ENCODE assay signal across 34 cellular contexts in the genomic region with DNA sequence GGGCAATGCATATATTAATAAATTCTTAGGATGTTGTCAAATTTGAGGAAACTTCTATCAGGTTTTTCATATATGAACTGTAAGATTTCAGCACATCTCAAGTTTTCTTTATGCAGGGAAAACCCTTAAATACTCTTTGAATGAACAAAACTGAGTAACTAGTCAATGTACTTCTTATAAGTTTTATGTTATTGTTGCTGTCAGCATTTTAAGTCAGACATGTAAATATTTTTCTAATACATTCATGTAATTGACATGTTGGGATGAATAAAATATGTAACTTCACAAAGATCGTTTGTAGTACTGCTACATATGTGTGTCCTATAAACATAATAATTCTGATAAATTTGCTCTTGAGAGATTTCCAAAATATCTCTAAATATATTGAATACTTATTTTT.
A peak's percentile ranks its signal among the peaks of the same experiment; 100 is the strongest.
DNase-seq lines count a peak whose midpoint lies in the region; ATAC-seq, FAIRE-seq and TF ChIP-seq lines count a peak whose summit lies in the region.
"Had no signal": no experiment of that assay in that cellular context is flagged by ENCODE, and none has a peak within 500 bp of the region (broad histone marks: within the 10 kb centered on the region; RNA-seq: fewer than 3 reads in every experiment).

No MANE protein-coding gene starts in this region.

- BruUV-seq in HepG2 (replicated peaks; lab: Mats Ljungman, UMichigan) (no TSS peak), HCT116 (replicated peaks; lab: Mats Ljungman, UMichigan) (no TSS peak)

- H3K27me3 ChIP-seq in HepG2 (ENCODE audit: control insufficient read depth in 1 of 2, insufficient read depth in 2 of 2, low read length in 2 of 2) (no peaks in the 10 kb centered on the region), right lobe of liver (no peaks in the 10 kb centered on the region), HCT116 (ENCODE audit: insufficient read depth, low read length) (no peaks in the 10 kb centered on the region), RWPE2 (ENCODE audit: insufficient read depth, poor library complexity, severe bottlenecking) (no peaks in the 10 kb centered on the region), dorsolateral prefrontal cortex (peaks cover 0 to 3% (median 0%) of the 10 kb centered on the region in 45 donors)
- H3K27me3 ChIP-seq: BE2C; BLaER1; BLaER1 treated with 17β-estradiol and CSF1 and Interleukin-3, amounts not matched to agents 10 nM and 100 nM had no signal

- FAIRE-seq in HepG2 (lab: Jason Lieb, UNC) = no peak
- no peak for FAIRE-seq in A549 (lab: Jason Lieb, UNC)
- FAIRE-seq: A204.1, D721Med had no signal

- H3K4me3 Mint-ChIP-seq in T-helper 2 cell treated with Interferon-gamma antibody and Interleukin-4, amounts not matched to agents 5 μg/mL and 100 μg/mL, for 36 hours = no peak overlapping the region
- H3K4me3 Mint-ChIP-seq: B cell; CD14-positive monocyte; CD4-positive, alpha-beta memory T cell; CD4-positive, alpha-beta T cell; CD8-positive, alpha-beta memory T cell; CD8-positive, alpha-beta T cell had no signal

- in situ Hi-C loops in HepG2 (cut with HindIII; ENCODE audit: extremely low pct_ligation_motif_present, low pct_unique_long_range_greater_than_20kb) = no loop called here

- no peaks in the 10 kb centered on the region for H3K36me3 Mint-ChIP-seq in T-helper 2 cell treated with Interferon-gamma antibody and Interleukin-4, amounts not matched to agents 5 μg/mL and 100 μg/mL, for 36 hours (ENCODE audit: low read depth)
- H3K36me3 Mint-ChIP-seq: CD14-positive monocyte; CD4-positive, alpha-beta memory T cell; CD4-positive, CD25-positive, alpha-beta regulatory T cell; CD8-positive, alpha-beta memory T cell; CD8-positive, alpha-beta T cell had no signal

- H3K4me3 ChIP-seq in HepG2 (replicated peaks in 1 of 3; ENCODE audit: insufficient read depth in 1 of 3, low read depth in 2 of 3, low read length in 3 of 3) (no peak overlapping the region), right lobe of liver (no peak overlapping the region), A549 (no peak overlapping the region), HCT116 (replicated peaks in 1 of 2; ENCODE audit: low read depth in 1 of 2, low read length in 2 of 2) (no peak overlapping the region), RWPE2 (ENCODE audit: severe bottlenecking) (no peak overlapping the region), dorsolateral prefrontal cortex (no peak overlapping the region)
- H3K4me3 ChIP-seq: BLaER1; BLaER1 treated with 17β-estradiol and CSF1 and Interleukin-3, amounts not matched to agents 10 nM and 100 nM had no signal

- CTCF ChIA-PET in HepG2 (lab: Yijun Ruan, JAX; ENCODE audit: low intra/inter-chr PET ratio, low total read pairs) = no interaction called here
- CTCF ChIA-PET in A549 (lab: Yijun Ruan, JAX) = no interaction called here
- CTCF ChIA-PET in HCT116 (lab: Charles Lee) = no interaction called here

- no peaks in the 10 kb centered on the region for H3K9me3 Mint-ChIP-seq in T-helper 2 cell treated with Interferon-gamma antibody and Interleukin-4, amounts not matched to agents 5 μg/mL and 100 μg/mL, for 36 hours
- H3K9me3 Mint-ChIP-seq: CD4-positive, alpha-beta T cell; CD8-positive, alpha-beta T cell had no signal

- H3K27ac Mint-ChIP-seq in T-helper 2 cell treated with Interferon-gamma antibody and Interleukin-4, amounts not matched to agents 5 μg/mL and 100 μg/mL, for 36 hours = no peak overlapping the region
- H3K27ac Mint-ChIP-seq: B cell; CD14-positive monocyte; CD4-positive, alpha-beta memory T cell; CD4-positive, alpha-beta T cell; CD4-positive, CD25-positive, alpha-beta regulatory T cell; CD8-positive, alpha-beta memory T cell; CD8-positive, alpha-beta T cell had no signal

- H3K79me2 ChIP-seq in HepG2 (ENCODE audit: insufficient read depth, low read length) (peaks cover 2% of the 10 kb centered on the region), HCT116 (ENCODE audit: insufficient read depth, low read length) (peaks cover 11% of the 10 kb centered on the region)

- 95% methylated on average over 1 of the region's 1 CpG for WGBS in HepG2 (ENCODE audit: low lambda C conversion rate)
- WGBS in right lobe of liver (ENCODE audit: insufficient coverage, low coverage, low lambda C conversion rate, missing lambda C conversion rate) = 83% methylated on average over 1 of the region's 1 CpG
- WGBS in A549 (ENCODE audit: missing lambda C conversion rate) = 65% methylated on average over 1 of the region's 1 CpG

- RAD21 ChIA-PET in HCT116 (lab: Charles Lee; ENCODE audit: low non-redundant PET in 1 of 2, low total read pairs in 2 of 2, uncharacterized antibody in 2 of 2, unreplicated experiment in 2 of 2) = no interaction called here

- TF ChIP-seq CTCF in HepG2 (CRISPR knock-in tag; IDR thresholded peaks at IDR 0.05) = no peak
- TF ChIP-seq CTCF in right lobe of liver (IDR thresholded peaks at IDR 0.05) = no peak
- TF ChIP-seq CTCF in A549 (IDR thresholded peaks at IDR 0.05) = no peak
- TF ChIP-seq CTCF in HCT116 (IDR thresholded peaks at IDR 0.05 in 2 of 3, conservative IDR thresholded peaks at IDR 0.05 in 1 of 3; ENCODE audit: borderline replicate concordance in 1 of 3, insufficient read depth in 1 of 3, low read depth in 2 of 3, low read length in 2 of 3) = no peak
- no peak for TF ChIP-seq CTCF in RWPE2 (IDR thresholded peaks at IDR 0.05; ENCODE audit: poor library complexity, severe bottlenecking)
- no peak for TF ChIP-seq CTCF in dorsolateral prefrontal cortex (IDR thresholded peaks at IDR 0.05 in 54 of 56, conservative IDR thresholded peaks at IDR 0.05 in 2 of 56; ENCODE audit: low read depth in 1 of 56, partially characterized antibody in 56 of 56)

- no peaks in the 10 kb centered on the region for H3K9me2 ChIP-seq in HCT116 (ENCODE audit: insufficient read depth)

- intact Hi-C loops in HepG2 (cut with micrococcal nuclease; ENCODE audit: unreplicated experiment) (loop anchor here (10.0 kb wide), 1 partner anchor 312 kb away; no protein-coding TSS in a partner anchor), right lobe of liver (cut with DNase I) (no loop called here), HCT116 (cut with micrococcal nuclease) (no loop called here), dorsolateral prefrontal cortex (cut with DNase I) (no loop called here)

- no peak for TF ChIP-seq POLR2A in HepG2 (IDR thresholded peaks at IDR 0.05; ENCODE audit: insufficient read depth in 1 of 2, low read depth in 2 of 2, low read length in 2 of 2)
- no peak for TF ChIP-seq POLR2A in right lobe of liver (IDR thresholded peaks at IDR 0.05)
- TF ChIP-seq POLR2A in A549 (IDR thresholded peaks at IDR 0.05; ENCODE audit: low read length) = no peak
- TF ChIP-seq POLR2A in HCT116 (IDR thresholded peaks at IDR 0.05; ENCODE audit: borderline replicate concordance, extremely low read depth, insufficient read depth, insufficient read length) = no peak

- H3K4me1 ChIP-seq in HepG2 (ENCODE audit: insufficient read depth, low read length) (peaks cover 79% of the 10 kb centered on the region), right lobe of liver (no peaks in the 10 kb centered on the region), A549 (peaks cover 77% of the 10 kb centered on the region), HCT116 (ENCODE audit: control insufficient read depth in 1 of 2, insufficient read depth in 2 of 2, low read length in 2 of 2) (peaks cover 80 to 90% of the 10 kb centered on the region in 2 experiments), RWPE2 (ENCODE audit: insufficient read depth, poor library complexity, severe bottlenecking) (peaks cover 46% of the 10 kb centered on the region)
- H3K4me1 ChIP-seq: BE2C; BLaER1; BLaER1 treated with 17β-estradiol and CSF1 and Interleukin-3, amounts not matched to agents 10 nM and 100 nM had no signal

- H3K4me1 Mint-ChIP-seq in T-helper 2 cell treated with Interferon-gamma antibody and Interleukin-4, amounts not matched to agents 5 μg/mL and 100 μg/mL, for 36 hours (ENCODE audit: low read depth) = no peaks in the 10 kb centered on the region
- H3K4me1 Mint-ChIP-seq: B cell; CD14-positive monocyte; CD4-positive, alpha-beta memory T cell; CD4-positive, CD25-positive, alpha-beta regulatory T cell; CD8-positive, alpha-beta memory T cell had no signal

- TF ChIP-seq EP300 in HepG2 (IDR thresholded peaks at IDR 0.05; ENCODE audit: low read depth in 2 of 2, low read length in 2 of 2) (no peak), HepG2 (CRISPR knock-in tag; IDR thresholded peaks at IDR 0.05; ENCODE audit: borderline replicate concordance) (no peak), A549 (IDR thresholded peaks at IDR 0.05) (no peak)

- POLR2A ChIA-PET in HepG2 (lab: Yijun Ruan, JAX) = no interaction called here
- POLR2A ChIA-PET in A549 (lab: Yijun Ruan, JAX) = no interaction called here
- POLR2A ChIA-PET in HCT116 (lab: Charles Lee) = no interaction called here

- H3K4me2 ChIP-seq in HepG2 (ENCODE audit: low read depth, low read length) (no peak overlapping the region), A549 (no peak overlapping the region), HCT116 (ENCODE audit: low read length) (peak overlapping the region; percentile 47; the same call in 1 of the 2 replicates)
- H3K4me2 ChIP-seq: BLaER1; BLaER1 treated with 17β-estradiol and CSF1 and Interleukin-3, amounts not matched to agents 10 nM and 100 nM had no signal

- H3K9ac ChIP-seq in HepG2 (ENCODE audit: insufficient read depth, low read depth, low read length) (no peak overlapping the region), HCT116 (ENCODE audit: low read length) (peak overlapping the region; percentile 23; the same call in 1 of the 2 replicates)
- H3K9ac ChIP-seq: BLaER1; BLaER1 treated with 17β-estradiol and CSF1 and Interleukin-3, amounts not matched to agents 10 nM and 100 nM had no signal

- H3K27ac ChIP-seq in HepG2 (ENCODE audit: extremely low read length, insufficient read depth, low read length) = no peak overlapping the region
- no peak overlapping the region for H3K27ac ChIP-seq in right lobe of liver
- H3K27ac ChIP-seq in A549 = no peak overlapping the region; a peak in 1 of 6 replicates
- peak overlapping the region; percentile 88; the same call in 1 of the 2 replicates for H3K27ac ChIP-seq in HCT116 (ENCODE audit: low read depth, low read length)
- peak overlapping the region; percentile 68 for H3K27ac ChIP-seq in RWPE2 (ENCODE audit: poor library complexity, severe bottlenecking)
- H3K27ac ChIP-seq in dorsolateral prefrontal cortex = no peak overlapping the region
- H3K27ac ChIP-seq: 22Rv1; BLaER1; BLaER1 treated with 17β-estradiol and CSF1 and Interleukin-3, amounts not matched to agents 10 nM and 100 nM; C4-2B had no signal

- ATAC-seq in HepG2 = no peak
- ATAC-seq in right lobe of liver = no peak
- ATAC-seq in A549 = no peak
- no peak for ATAC-seq in HCT116
- ATAC-seq in RWPE2 (ENCODE audit: low read depth) = no peak
- ATAC-seq: CD8-positive, alpha-beta T cell had no signal

- H3K36me3 ChIP-seq in HepG2 (replicated peaks in 1 of 2; ENCODE audit: control insufficient read depth in 1 of 2, insufficient read depth in 2 of 2, low read length in 2 of 2) (no peaks in the 10 kb centered on the region), right lobe of liver (no peaks in the 10 kb centered on the region), HCT116 (ENCODE audit: control insufficient read depth in 1 of 2, insufficient read depth in 2 of 2, low read length in 2 of 2) (peaks cover 0 to under 1% of the 10 kb centered on the region in 2 experiments; a peak in 1 of 4 replicates), RWPE2 (ENCODE audit: low read depth) (no peaks in the 10 kb centered on the region)
- H3K36me3 ChIP-seq: BE2C; BLaER1; BLaER1 treated with 17β-estradiol and CSF1 and Interleukin-3, amounts not matched to agents 10 nM and 100 nM had no signal

- H2AFZ ChIP-seq in HepG2 (ENCODE audit: low read length) (no peak overlapping the region), HCT116 (ENCODE audit: low read depth, low read length, poor library complexity, severe bottlenecking) (no peak overlapping the region)

- no peaks in the 10 kb centered on the region for H3K27me3 Mint-ChIP-seq in T-helper 2 cell treated with Interferon-gamma antibody and Interleukin-4, amounts not matched to agents 5 μg/mL and 100 μg/mL, for 36 hours (ENCODE audit: low read depth)
- H3K27me3 Mint-ChIP-seq: B cell had no signal

- TF ChIP-seq RAD21 in HepG2 (CRISPR knock-in tag; IDR thresholded peaks at IDR 0.05) (no peak), A549 (conservative IDR thresholded peaks at IDR 0.05 in 1 of 2, IDR thresholded peaks at IDR 0.05 in 1 of 2) (no peak), HCT116 (IDR thresholded peaks at IDR 0.05; ENCODE audit: low read depth) (no peak)

- no peak for DNase-seq in HepG2 (ENCODE audit: low spot score)
- DNase-seq in right lobe of liver = no peak
- DNase-seq in A549 (ENCODE audit: low read depth in 1 of 2, low spot score in 1 of 2) = no peak
- DNase-seq in HCT116 (ENCODE audit: low read depth, low spot score) = no peak
- DNase-seq in RWPE2 (ENCODE audit: low spot score) = no peak
- DNase-seq in dorsolateral prefrontal cortex = no peak
- DNase-seq in NCI-H510A (lab: John Stamatoyannopoulos, UW) = no peak
- DNase-seq in T-helper 2 cell treated with Interferon-gamma antibody and Interleukin-4, amounts not matched to agents 5 μg/mL and 100 μg/mL, for 36 hours (ENCODE audit: low spot score) = no peak
- DNase-seq: 8988T; ACHN; AML-193; BE2C; C1 segment of cervical spinal cord; Caco-2; CD4-positive, alpha-beta memory T cell; CD4-positive, alpha-beta T cell; CD4-positive, CD25-positive, alpha-beta regulatory T cell; CD8-positive, alpha-beta memory T cell; CD8-positive, alpha-beta T cell; COR-L47; DMS 273 treated with DMSO at 0.1 percent for 48 hours; DMS153; DMS79; DMS79 treated with DMSO at 0.1 percent for 48 hours; DND-41; EL had no signal

- H4K20me1 ChIP-seq in HepG2 (ENCODE audit: insufficient read depth, low read length) (no peaks in the 10 kb centered on the region), HCT116 (ENCODE audit: insufficient read depth) (no peaks in the 10 kb centered on the region)
- H4K20me1 ChIP-seq: BLaER1; BLaER1 treated with 17β-estradiol and CSF1 and Interleukin-3, amounts not matched to agents 10 nM and 100 nM had no signal

- H3K9me3 ChIP-seq in HepG2 (ENCODE audit: low read length) (no peaks in the 10 kb centered on the region), right lobe of liver (no peaks in the 10 kb centered on the region), A549 (no peaks in the 10 kb centered on the region), HCT116 (ENCODE audit: control insufficient read depth in 1 of 2, insufficient read depth in 1 of 2, low read depth in 1 of 2, low read length in 2 of 2) (no peaks in the 10 kb centered on the region), RWPE2 (ENCODE audit: severe bottlenecking) (no peaks in the 10 kb centered on the region)
- H3K9me3 ChIP-seq: BE2C; BLaER1; BLaER1 treated with 17β-estradiol and CSF1 and Interleukin-3, amounts not matched to agents 10 nM and 100 nM; Caco-2 had no signal

Comparison
In these comparisons a context has a peak if more than half of its experiments do, and no peak if none do; other contexts are left out.
1. H3K27ac ChIP-seq: peak in HCT116 (single experiment) and RWPE2 (single experiment); none in HepG2 (single experiment), right lobe of liver (0 of 3), A549 (0 of 2) and dorsolateral prefrontal cortex (0 of 59).